In the genomic region with DNA sequence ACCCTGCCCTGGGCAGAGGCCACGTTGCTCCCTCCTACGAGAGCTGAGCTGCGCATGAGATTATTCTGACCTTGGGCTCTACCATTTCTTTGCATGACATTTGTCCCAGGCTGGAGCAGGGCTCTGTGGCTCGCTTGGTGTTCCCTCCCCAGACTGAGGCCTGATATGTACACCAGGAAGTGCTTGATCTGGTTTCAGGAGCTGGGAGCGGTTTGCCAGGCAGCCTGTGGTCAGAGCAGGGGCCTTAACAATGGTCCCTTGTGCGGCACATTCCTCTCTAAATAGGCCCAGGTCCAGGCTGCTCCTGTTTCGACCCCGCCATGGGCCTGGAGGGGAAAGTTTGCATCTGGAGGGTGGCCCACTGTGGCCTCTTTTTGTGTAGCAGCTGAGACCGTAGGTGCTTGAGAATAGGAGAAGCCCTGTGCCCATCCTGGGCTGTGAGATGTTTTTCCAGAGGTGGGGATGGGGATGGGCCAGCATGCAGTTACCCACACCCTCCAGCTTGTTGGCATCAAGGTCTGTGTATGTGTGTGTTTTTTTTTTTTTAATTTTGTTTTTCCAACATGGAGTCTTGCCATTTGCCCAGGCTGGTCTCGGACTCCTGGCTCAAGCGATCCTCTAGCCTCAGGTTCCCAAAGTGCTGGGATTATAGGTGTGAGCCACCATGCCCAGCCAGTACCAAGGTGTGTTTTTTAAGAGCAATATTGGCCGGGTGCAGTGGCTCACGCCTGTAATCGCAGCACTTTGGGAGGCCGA, we compare ENCODE assay signal across 10 cellular contexts.
DNase-seq lines count a peak whose midpoint lies in the region; ATAC-seq lines count a peak whose summit lies in the region.
"Had no signal": no experiment of that assay in that cellular context is flagged by ENCODE, and none has a peak within 500 bp of the region (broad histone marks: within the 10 kb centered on the region; RNA-seq: fewer than 3 reads in every experiment).

No MANE protein-coding gene starts in this region.

- H3K27me3 ChIP-seq in skeletal muscle tissue (ENCODE audit: control insufficient read depth in 3 of 3, insufficient read depth in 3 of 3, low read length in 3 of 3), result no peaks in the 10 kb centered on the region

- H3K4me3 ChIP-seq in skeletal muscle tissue (ENCODE audit: low read length in 3 of 3), result peak overlapping the region in 1 of 3 donors; percentile 22

- DNase-seq in H4 (ENCODE audit: low spot score) (peak; percentile 95), UCSD-AML1 (lab: John Stamatoyannopoulos, UW; ENCODE audit: unreplicated experiment) (peak; percentile 44), iPS-NIHi11 (ENCODE audit: low spot score) (peak; percentile 63), amniotic stem cell (lab: John Stamatoyannopoulos, UW) (no peak)
- DNase-seq: activated CD4-positive, alpha-beta T cell treated with anti-CD3 and anti-CD28 coated beads for 1 hour; NCI-H1436 treated with DMSO at 0.1 percent for 48 hours had no signal

- H3K4me1 ChIP-seq in skeletal muscle tissue (ENCODE audit: control insufficient read depth in 3 of 3, insufficient read depth in 3 of 3, low read length in 3 of 3), result peaks cover 59 to 71% (median 69%) of the 10 kb centered on the region in 3 donors

- peak overlapping the region in 2 of 3 donors; percentile 34 to 64 for H3K9ac ChIP-seq in skeletal muscle tissue (ENCODE audit: low read depth in 1 of 3, low read length in 3 of 3)

- no peaks in the 10 kb centered on the region for H3K9me3 ChIP-seq in skeletal muscle tissue (ENCODE audit: control insufficient read depth in 3 of 3, low read length in 3 of 3)

- H3K36me3 ChIP-seq in skeletal muscle tissue (ENCODE audit: control insufficient read depth in 3 of 3, insufficient read depth in 3 of 3, low read length in 3 of 3), result peaks cover 0 to 2% (median 0%) of the 10 kb centered on the region in 3 donors

- no peak for ATAC-seq in HG03159 (IDR thresholded peaks at IDR 0.05; ENCODE audit: unreplicated experiment)
- ATAC-seq in GM21515 (IDR thresholded peaks at IDR 0.05; ENCODE audit: unreplicated experiment), result no peak
- no peak for ATAC-seq in HG03565 (IDR thresholded peaks at IDR 0.05; ENCODE audit: unreplicated experiment)

- peak overlapping the region; percentile 37 for H3K27ac ChIP-seq in skeletal muscle tissue (ENCODE audit: low read depth, low read length)
